17 cellular contexts compared by ENCODE assay signal in the genomic region with DNA sequence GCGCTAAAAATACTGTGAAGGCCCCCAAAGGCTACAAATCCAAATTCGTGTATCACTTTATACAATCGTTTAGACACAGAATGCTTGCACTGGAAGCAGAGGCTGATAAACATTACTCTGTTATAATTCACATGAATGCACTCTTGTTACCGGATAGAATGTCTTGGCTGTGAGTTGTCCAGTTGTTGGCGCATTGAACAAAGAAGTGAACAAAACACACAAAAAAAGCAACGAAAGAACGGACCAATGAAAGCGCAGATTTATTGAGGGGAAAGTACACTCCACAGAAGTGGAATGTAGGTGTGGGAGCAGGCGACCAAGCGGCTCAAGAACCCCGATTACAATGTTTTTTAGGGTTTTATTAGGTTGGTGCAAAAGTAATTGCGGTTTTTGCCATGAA. TPM values are rescaled to one million over a fixed set of nuclear protein-coding genes. Genes with fewer than 3 reads are reported as not detected.
A peak's percentile ranks its signal among the peaks of the same experiment; 100 is the strongest.
DNase-seq lines count a peak whose midpoint lies in the region; ATAC-seq, FAIRE-seq and TF ChIP-seq lines count a peak whose summit lies in the region.
"Had no signal": no experiment of that assay in that cellular context is flagged by ENCODE, and none has a peak within 500 bp of the region (broad histone marks: within the 10 kb centered on the region; RNA-seq: fewer than 3 reads in every experiment).

No MANE protein-coding gene starts in this region.

- H2BK120ac ChIP-seq in H1 (replicated peaks; ENCODE audit: low read depth, low read length) = no peak overlapping the region

- POLR2A ChIA-PET in H1 (lab: Charles Lee; ENCODE audit: partially characterized antibody) = interaction anchor here (0.7 to 4.4 kb wide), 27 partner anchors 10 to 268 kb away, joined by 3 to 35 read pairs (median 5); a partner anchor contains a TSS

- H2BK15ac ChIP-seq in H1 (ENCODE audit: low read length) = no peak overlapping the region

- H3K9me3 ChIP-seq in left ventricle myocardium inferior (replicated peaks) (peaks cover 90% of the 10 kb centered on the region), heart left ventricle (peaks cover 0 to 86% (median 9%) of the 10 kb centered on the region in 12 donors), H1 (ENCODE audit: insufficient read depth in 2 of 2, low read depth in 1 of 2, low read length in 1 of 2) (0 out of 4 replicates have a peak, but pooled peaks cover 0 to 3% of the 10 kb centered on the region in 2 experiments), testis (no peaks in the 10 kb centered on the region)
- H3K9me3 ChIP-seq: pancreas had no signal

- H3K36me3 Mint-ChIP-seq in nephron (ENCODE audit: low read depth) = peaks cover 98% of the 10 kb centered on the region

- no peak for DNase-seq in left ventricle myocardium inferior
- no peak for DNase-seq in heart left ventricle
- DNase-seq in H1 (ENCODE audit: low read depth in 1 of 2, low spot score in 2 of 2) = no peak
- DNase-seq in testis = no peak
- DNase-seq: Calu3, HCEC 1CT, NCI-H526 had no signal

- peak overlapping the region; percentile 17 to 95; a peak in 2 of 4 replicates for H3K4me2 ChIP-seq in H1 (ENCODE audit: insufficient read depth in 1 of 2, low read depth in 2 of 2, low read length in 2 of 2)

- TF ChIP-seq CTCF in left ventricle myocardium inferior (IDR thresholded peaks at IDR 0.05; ENCODE audit: borderline replicate concordance) = no peak
- no peak for TF ChIP-seq CTCF in heart left ventricle (IDR thresholded peaks at IDR 0.05)
- TF ChIP-seq CTCF in H1 (IDR thresholded peaks at IDR 0.05; ENCODE audit: control extremely low read depth in 1 of 3, insufficient read depth in 1 of 3, low read depth in 1 of 3, low read length in 3 of 3) = no peak
- TF ChIP-seq CTCF in nephron (IDR thresholded peaks at IDR 0.05; ENCODE audit: unreplicated experiment in 3 of 3) = no peak
- no peak for TF ChIP-seq CTCF in testis (IDR thresholded peaks at IDR 0.05)

- TF ChIP-seq RAD21 in H1 (IDR thresholded peaks at IDR 0.05 in 1 of 2, conservative IDR thresholded peaks at IDR 0.05 in 1 of 2; ENCODE audit: low read depth in 2 of 2, low read length in 2 of 2) = no peak

- H3K9ac ChIP-seq in H1 (replicated peaks in 1 of 4; ENCODE audit: extremely low read depth in 1 of 4, low read depth in 3 of 4, low read length in 3 of 4) = no peak overlapping the region

- H2BK12ac ChIP-seq in H1 (ENCODE audit: low read depth, low read length) = no peak overlapping the region

- H4K20me1 ChIP-seq in H1 (replicated peaks in 1 of 2; ENCODE audit: control insufficient read depth in 1 of 2, insufficient read depth in 2 of 2, low read length in 2 of 2) = no peaks in the 10 kb centered on the region

- H3K23me2 ChIP-seq in H1 (ENCODE audit: low read depth, low read length) = peaks cover 5% of the 10 kb centered on the region

- no peak overlapping the region for H4K91ac ChIP-seq in H1 (replicated peaks; ENCODE audit: insufficient read length, low read length)

- intact Hi-C loops in left ventricle myocardium inferior (cut with micrococcal nuclease) = no loop called here
- intact Hi-C loops in heart left ventricle (cut with DNase I) = no loop called here
- intact Hi-C loops in testis (cut with DNase I; ENCODE audit: low total_unique reads) = no loop called here

- peaks cover 10% of the 10 kb centered on the region for H3K79me1 ChIP-seq in H1 (ENCODE audit: low read depth, low read length)

- peaks cover 66% of the 10 kb centered on the region for H3K36me3 ChIP-seq in left ventricle myocardium inferior
- peaks cover 0 to 42% (median 10%) of the 10 kb centered on the region in 9 donors for H3K36me3 ChIP-seq in heart left ventricle
- peaks cover 6 to 31% (median 16%) of the 10 kb centered on the region in 4 experiments; a peak in 6 of 8 replicates for H3K36me3 ChIP-seq in H1 (ENCODE audit: control insufficient read depth in 2 of 4, insufficient read depth in 4 of 4, low read length in 3 of 4)
- H3K36me3 ChIP-seq in testis (ENCODE audit: low read depth, missing control alignments) = no peaks in the 10 kb centered on the region
- H3K36me3 ChIP-seq: pancreas had no signal

- no peak for TF ChIP-seq POLR2A in heart left ventricle (IDR thresholded peaks at IDR 0.05)
- TF ChIP-seq POLR2A in H1 (IDR thresholded peaks at IDR 0.05; ENCODE audit: control extremely low read depth in 1 of 2, low read depth in 2 of 2, low read length in 2 of 2) = no peak
- no peak for TF ChIP-seq POLR2A in testis (IDR thresholded peaks at IDR 0.05)

- H3K4me3 Mint-ChIP-seq in nephron = peak overlapping the region; percentile 97 to 100 (median 98)

- H3K18ac ChIP-seq in H1 (ENCODE audit: extremely low read depth, low read length) = no peak overlapping the region

- no peak overlapping the region for H2AK5ac ChIP-seq in H1 (ENCODE audit: low read depth, low read length)

- no peak overlapping the region for H3K4ac ChIP-seq in H1 (replicated peaks; ENCODE audit: insufficient read length, low read depth, low read length)

- CTCF ChIA-PET in H1 (lab: Charles Lee; ENCODE audit: partially characterized antibody) = interaction anchor here (1.8 kb wide), 1 partner anchor 19 kb away, joined by 5 read pairs; a partner anchor contains a TSS

- H3K9me3 Mint-ChIP-seq in nephron = peaks cover 71% of the 10 kb centered on the region

- H4K5ac ChIP-seq in H1 (ENCODE audit: insufficient read length, low read depth, low read length) = no peak overlapping the region

- H2BK20ac ChIP-seq in H1 (ENCODE audit: low read length) = no peak overlapping the region

- H3K4me3 ChIP-seq in left ventricle myocardium inferior (peak overlapping the region; percentile 89), heart left ventricle (peak overlapping the region in 4 of 12 donors; percentile 66 to 88 (median 80)), H1 (ENCODE audit: extremely low read depth in 1 of 4, insufficient read depth in 2 of 4, low read depth in 3 of 4, low read length in 4 of 4) (peak overlapping the region in 1 of 4 experiments; percentile 94; a peak in 2 of 8 replicates), testis (peak overlapping the region; percentile 71 to 88)

- TF ChIP-seq EP300 in H1 (IDR thresholded peaks at IDR 0.05; ENCODE audit: borderline replicate concordance in 1 of 2, low read depth in 2 of 2, low read length in 2 of 2) = no peak

- 86 to 89% (median 87%) methylated on average over 12 of the region's 12 CpGs for WGBS in heart left ventricle, 4 donors
- WGBS in H1 (ENCODE audit: extremely low coverage in 1 of 2, insufficient coverage in 1 of 2, insufficient read length in 1 of 2, insufficient replicate concordance in 2 of 2, low coverage in 1 of 2, low lambda C conversion rate in 2 of 2, missing lambda C conversion rate in 1 of 2), 2 experiments = 88% methylated on average over 12 of the region's 12 CpGs; no CpG with 5 or more reads in 1 of the 2 experiments
- 63 to 64% methylated on average over 12 of the region's 12 CpGs for WGBS in testis, 2 donors

- H2BK5ac ChIP-seq in H1 (ENCODE audit: low read depth, low read length) = no peak overlapping the region

- H3K4me1 ChIP-seq in left ventricle myocardium inferior = peaks cover 21% of the 10 kb centered on the region
- H3K4me1 ChIP-seq in heart left ventricle = peaks cover 0 to 19% (median 7%) of the 10 kb centered on the region in 12 donors
- H3K4me1 ChIP-seq in H1 (replicated peaks in 1 of 4; ENCODE audit: control insufficient read depth in 3 of 4, insufficient read depth in 4 of 4, low read length in 3 of 4) = peaks cover 0 to 6% (median 3%) of the 10 kb centered on the region in 4 experiments; a peak in 4 of 7 replicates
- no peaks in the 10 kb centered on the region for H3K4me1 ChIP-seq in testis
- H3K4me1 ChIP-seq: A549, pancreas, Peyer's patch had no signal

- H3K4me1 Mint-ChIP-seq in nephron = peaks cover 11% of the 10 kb centered on the region

- H2AFZ ChIP-seq in H1 (ENCODE audit: low read length) = no peak overlapping the region

- no peaks in the 10 kb centered on the region for H3K27me3 Mint-ChIP-seq in nephron (ENCODE audit: low read depth)
- H3K27me3 Mint-ChIP-seq: activated CD8-positive, alpha-beta memory T cell treated with anti-CD3 and anti-CD28 coated beads, Interleukin-2, amount 10 ng/mL, durations not matched to agents 7 days and 5 days had no signal

- H3K27ac ChIP-seq in left ventricle myocardium inferior (replicated peaks) (no peak overlapping the region), heart left ventricle (no peak overlapping the region), H1 (ENCODE audit: low read depth, low read length) (no peak overlapping the region; the same call in 1 of the 2 replicates), testis (no peak overlapping the region)

- H3K79me2 ChIP-seq in H1 (ENCODE audit: control insufficient read depth in 1 of 2, insufficient read depth in 2 of 2, low read length in 2 of 2) = peaks cover 4 to 36% of the 10 kb centered on the region in 2 experiments

- no peak overlapping the region for H3K14ac ChIP-seq in H1 (ENCODE audit: insufficient read length)

- no peak overlapping the region for H3K23ac ChIP-seq in H1 (ENCODE audit: insufficient read length)

- FAIRE-seq in H1 (lab: Jason Lieb, UNC) = peak; percentile 62
- FAIRE-seq: G401.6, pancreas had no signal

- H3K27me3 ChIP-seq in left ventricle myocardium inferior (ENCODE audit: low read depth) = no peaks in the 10 kb centered on the region
- H3K27me3 ChIP-seq in heart left ventricle = no peaks in the 10 kb centered on the region
- H3K27me3 ChIP-seq in H1 (replicated peaks in 1 of 4; ENCODE audit: control insufficient read depth in 3 of 4, extremely low read depth in 1 of 4, insufficient read depth in 3 of 4, low read length in 3 of 4) = no peaks in the 10 kb centered on the region
- no peaks in the 10 kb centered on the region for H3K27me3 ChIP-seq in testis
- H3K27me3 ChIP-seq: body of pancreas, pancreas, Peyer's patch had no signal

- H4K8ac ChIP-seq in H1 (ENCODE audit: extremely low read depth, insufficient read depth, low read length) = no peak overlapping the region

- H3K27ac Mint-ChIP-seq in nephron = no peak overlapping the region

- ATAC-seq in heart left ventricle (no peak), HG03469 (IDR thresholded peaks at IDR 0.05; ENCODE audit: unreplicated experiment) (no peak), HG02610 (IDR thresholded peaks at IDR 0.05; ENCODE audit: unreplicated experiment) (no peak), HG03135 (IDR thresholded peaks at IDR 0.05; ENCODE audit: unreplicated experiment) (no peak)

- no peak overlapping the region for H3K56ac ChIP-seq in H1 (replicated peaks; ENCODE audit: insufficient read length, low read depth, low read length)

RNA-seq across cellular contexts. Expression of a gene that starts 0.5 kb away (rescaled TPM):
- 10.9 TPM for total RNA-seq in left ventricle myocardium inferior
- 10 to 100 TPM in 6 of 9 donors, 1 to 10 TPM in 3; 6.3 to 17.0 (median 11.9) TPM for total RNA-seq in heart left ventricle
- 1 to 10 TPM; 3.5 to 8.6 TPM for polyA plus RNA-seq in heart left ventricle
- total RNA-seq in H1 (2021; fragmentation: NEBNext Ultra II Directional; extraction: Animal tissue kit (Norgen Biotek cat#: 25700)) = 18.5 and 18.8 TPM in 2 replicates
- polyA plus RNA-seq in H1 (2011; rRNA removed) = 8.1 and 10.5 TPM in 2 replicates
- polyA plus RNA-seq in H1 (2011; cell fraction: cytosol; rRNA removed) = 11.7 TPM
- polyA plus RNA-seq in H1 (2011; cell fraction: nucleus; rRNA removed) = 14.5 TPM
- polyA plus RNA-seq in H1 (2012, experiment 1 of 2) = 10.7 to 18.0 TPM (median 14.1 TPM) in 4 replicates
- 1.3 TPM for polyA plus RNA-seq in H1 (2012, experiment 2 of 2)
- 12.0 TPM for polyA plus RNA-seq in H1 (2013, experiment 1 of 2)
- polyA plus RNA-seq in H1 (2013, experiment 2 of 2) = 11.7 TPM
- 15.6 and 18.7 TPM in 2 replicates for polyA minus RNA-seq in H1 (2011; rRNA and poly(A)+ RNA removed)
- polyA minus RNA-seq in H1 (2011; cell fraction: cytosol; rRNA and poly(A)+ RNA removed) = 16.3 TPM
- 28.4 TPM for polyA minus RNA-seq in H1 (2011; cell fraction: nucleus; rRNA and poly(A)+ RNA removed)
- total RNA-seq in testis = 10 to 100 TPM; 16.6 to 22.0 TPM
- 10.4 TPM for polyA plus RNA-seq in testis (ENCODE audit: insufficient read depth, low read depth, low replicate concordance)

RNA-seq across cellular contexts. Expression of a gene that starts 11.8 kb away (rescaled TPM):
- 10.8 TPM for total RNA-seq in left ventricle myocardium inferior
- total RNA-seq in heart left ventricle = 10 to 100 TPM in 4 of 9 donors, 1 to 10 TPM in 5; 5.1 to 13.4 (median 9.7) TPM
- 1 to 10 TPM; 5.6 to 6.0 TPM for polyA plus RNA-seq in heart left ventricle
- total RNA-seq in H1 (2021; fragmentation: NEBNext Ultra II Directional; extraction: Animal tissue kit (Norgen Biotek cat#: 25700)) = 13.5 and 14.2 TPM in 2 replicates
- polyA plus RNA-seq in H1 (2011; rRNA removed) = 5.7 and 6.1 TPM in 2 replicates
- 9.8 TPM for polyA plus RNA-seq in H1 (2011; cell fraction: cytosol; rRNA removed)
- 6.3 TPM for polyA plus RNA-seq in H1 (2011; cell fraction: nucleus; rRNA removed)
- polyA plus RNA-seq in H1 (2012, experiment 1 of 2) = 8.2 to 12.6 TPM (median 9.5 TPM) in 4 replicates
- 1.6 TPM for polyA plus RNA-seq in H1 (2012, experiment 2 of 2)
- polyA plus RNA-seq in H1 (2013, experiment 1 of 2) = 8.8 TPM
- 8.8 TPM for polyA plus RNA-seq in H1 (2013, experiment 2 of 2)
- polyA minus RNA-seq in H1 (2011; rRNA and poly(A)+ RNA removed) = 18.7 and 25.7 TPM in 2 replicates
- polyA minus RNA-seq in H1 (2011; cell fraction: cytosol; rRNA and poly(A)+ RNA removed) = 14.4 TPM
- polyA minus RNA-seq in H1 (2011; cell fraction: nucleus; rRNA and poly(A)+ RNA removed) = 15.5 TPM
- total RNA-seq in testis = 10 to 100 TPM; 13.3 to 15.7 TPM
- 7.8 TPM for polyA plus RNA-seq in testis (ENCODE audit: insufficient read depth, low read depth, low replicate concordance)

RNA-seq across cellular contexts. Expression of a gene that starts 19.3 kb away (rescaled TPM):
- total RNA-seq in left ventricle myocardium inferior (10.6 TPM), heart left ventricle (10 to 100 TPM in 4 of 9 donors, 1 to 10 TPM in 5; 7.8 to 15.6 (median 9.1) TPM), testis (10 to 100 TPM; 19.8 to 20.2 TPM)
- polyA plus RNA-seq in heart left ventricle (1 to 10 TPM; 3.8 to 5.0 TPM), H1 (2011; rRNA removed) (4.4 and 5.4 TPM in 2 replicates), testis (ENCODE audit: insufficient read depth, low read depth, low replicate concordance) (13.4 TPM)
- 19.2 and 19.7 TPM in 2 replicates for total RNA-seq in H1 (2021; fragmentation: NEBNext Ultra II Directional; extraction: Animal tissue kit (Norgen Biotek cat#: 25700))
- 8.2 TPM for polyA plus RNA-seq in H1 (2011; cell fraction: cytosol; rRNA removed)
- polyA plus RNA-seq in H1 (2011; cell fraction: nucleus; rRNA removed) = 9.6 TPM
- polyA plus RNA-seq in H1 (2012, experiment 1 of 2) = 8.6 to 10.5 TPM (median 10.1 TPM) in 4 replicates
- polyA plus RNA-seq in H1 (2012, experiment 2 of 2) = 0.76 TPM
- polyA plus RNA-seq in H1 (2013, experiment 1 of 2) = 7.0 TPM
- polyA plus RNA-seq in H1 (2013, experiment 2 of 2) = 6.7 TPM
- 16.5 and 19.3 TPM in 2 replicates for polyA minus RNA-seq in H1 (2011; rRNA and poly(A)+ RNA removed)
- polyA minus RNA-seq in H1 (2011; cell fraction: cytosol; rRNA and poly(A)+ RNA removed) = 8.0 TPM
- 16.1 TPM for polyA minus RNA-seq in H1 (2011; cell fraction: nucleus; rRNA and poly(A)+ RNA removed)

RNA-seq across cellular contexts. Expression of a gene that starts 38.6 kb away (rescaled TPM):
- total RNA-seq in left ventricle myocardium inferior (2.1 TPM), heart left ventricle (1 to 10 TPM; 1.0 to 2.8 (median 2.3) TPM), testis (1 to 10 TPM; 3.5 to 8.7 TPM)
- polyA plus RNA-seq in heart left ventricle (1 to 10 TPM in 1 of 2 donors, under 1 TPM in 1; 0.40 to 4.5 TPM), H1 (2011; rRNA removed) (0.08 and 0.12 TPM in 2 replicates), testis (ENCODE audit: insufficient read depth, low read depth, low replicate concordance) (9.8 TPM)
- total RNA-seq in H1 (2021; fragmentation: NEBNext Ultra II Directional; extraction: Animal tissue kit (Norgen Biotek cat#: 25700)) = 0.98 and 0.99 TPM in 2 replicates
- 0.23 TPM for polyA plus RNA-seq in H1 (2011; cell fraction: cytosol; rRNA removed)
- 0.17 TPM for polyA plus RNA-seq in H1 (2011; cell fraction: nucleus; rRNA removed)
- 0.55 to 0.90 TPM (median 0.58 TPM) in 3 of 4 replicates, not detected in the other for polyA plus RNA-seq in H1 (2012, experiment 1 of 2)
- polyA plus RNA-seq in H1 (2012, experiment 2 of 2) = not detected
- 1.3 TPM for polyA plus RNA-seq in H1 (2013, experiment 1 of 2)
- 1.5 TPM for polyA plus RNA-seq in H1 (2013, experiment 2 of 2)
- polyA minus RNA-seq in H1 (2011; rRNA and poly(A)+ RNA removed) = 0.28 and 0.41 TPM in 2 replicates
- not detected for polyA minus RNA-seq in H1 (2011; cell fraction: cytosol; rRNA and poly(A)+ RNA removed)
- not detected for polyA minus RNA-seq in H1 (2011; cell fraction: nucleus; rRNA and poly(A)+ RNA removed)

RNA-seq across cellular contexts. Expression of a gene that starts 46.9 kb away (rescaled TPM):
- 11.2 TPM for total RNA-seq in left ventricle myocardium inferior
- total RNA-seq in heart left ventricle = 10 to 100 TPM in 6 of 9 donors, 1 to 10 TPM in 3; 8.7 to 16.4 (median 10.5) TPM
- polyA plus RNA-seq in heart left ventricle = 10 to 100 TPM; 10.3 to 20.9 TPM
- 90.7 and 90.9 TPM in 2 replicates for total RNA-seq in H1 (2021; fragmentation: NEBNext Ultra II Directional; extraction: Animal tissue kit (Norgen Biotek cat#: 25700))
- polyA plus RNA-seq in H1 (2011; rRNA removed) = 99.6 and 110 TPM in 2 replicates
- polyA plus RNA-seq in H1 (2011; cell fraction: cytosol; rRNA removed) = 66.5 TPM
- polyA plus RNA-seq in H1 (2011; cell fraction: nucleus; rRNA removed) = 74.2 TPM
- polyA plus RNA-seq in H1 (2012, experiment 1 of 2) = 53.1 to 76.6 TPM (median 64.5 TPM) in 4 replicates
- polyA plus RNA-seq in H1 (2012, experiment 2 of 2) = 46.8 TPM
- 39.2 TPM for polyA plus RNA-seq in H1 (2013, experiment 1 of 2)
- polyA plus RNA-seq in H1 (2013, experiment 2 of 2) = 39.8 TPM
- 125 and 160 TPM in 2 replicates for polyA minus RNA-seq in H1 (2011; rRNA and poly(A)+ RNA removed)
- polyA minus RNA-seq in H1 (2011; cell fraction: cytosol; rRNA and poly(A)+ RNA removed) = 63.5 TPM
- polyA minus RNA-seq in H1 (2011; cell fraction: nucleus; rRNA and poly(A)+ RNA removed) = 209 TPM
- total RNA-seq in testis = 10 to 100 TPM; 38.4 to 54.8 TPM
- polyA plus RNA-seq in testis (ENCODE audit: insufficient read depth, low read depth, low replicate concordance) = 21.8 TPM
